In genomic region chr5:159971038-159971437, GRCh38 we compare ENCODE assay signal across 1 cellular context.
TF ChIP-seq lines count a peak whose summit lies in the region.

No MANE protein-coding gene starts in this region.

TF ChIP-seq in GM23338, 12 proteins besides CTCF, POLR2A, EP300 and RAD21 (continued from another document):
- no peak for TF ChIP-seq ZNF462 (CRISPR knock-in tag; IDR thresholded peaks at IDR 0.05)
